1 cellular context compared by ENCODE assay signal in the genomic region with DNA sequence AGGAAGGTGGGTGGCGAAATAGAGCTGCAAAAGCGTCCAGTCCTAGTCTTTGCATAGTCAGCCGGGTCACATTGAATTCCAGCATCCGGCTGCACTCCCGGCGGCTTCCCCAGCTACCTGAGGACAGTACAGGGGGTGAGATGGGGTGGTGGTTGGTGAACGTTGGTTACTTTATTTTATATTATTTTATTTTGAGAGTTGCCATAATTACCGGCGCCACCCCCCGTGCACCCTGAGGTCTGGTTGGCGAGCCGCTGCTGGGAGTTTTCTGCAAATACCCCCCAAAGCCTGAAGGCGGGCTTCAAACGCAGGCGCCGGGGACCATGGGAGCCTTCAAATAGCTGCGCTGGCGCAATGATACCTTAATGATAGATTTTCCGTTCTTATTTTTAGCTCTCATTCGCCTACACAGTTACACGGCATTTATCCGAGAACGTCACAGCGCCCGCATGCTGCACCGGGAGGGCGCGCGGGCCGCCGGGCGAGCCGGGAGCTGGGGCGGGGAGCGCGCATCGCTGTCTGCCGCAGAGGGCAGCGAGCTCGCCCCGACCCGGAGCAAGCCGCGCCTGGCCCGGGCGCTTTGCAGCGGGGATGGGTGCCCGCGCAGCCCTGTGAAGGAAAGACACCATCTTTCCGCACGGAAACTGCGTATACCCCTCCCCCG.
TF ChIP-seq lines count a peak whose summit lies in the region.

No MANE protein-coding gene starts in this region.

TF ChIP-seq in GM12878, 131 proteins besides CTCF, POLR2A, EP300 and RAD21 (continued from another document):
- TF ChIP-seq MLLT1 (IDR thresholded peaks at IDR 0.05) (no peak), LARP7 (IDR thresholded peaks at IDR 0.05) (no peak), ZNF207 (IDR thresholded peaks at IDR 0.05; ENCODE audit: borderline replicate concordance) (no peak), SIX5 (IDR thresholded peaks at IDR 0.05; ENCODE audit: low read depth, low read length, severe bottlenecking) (no peak), ZBTB4 (CRISPR knock-in tag; IDR thresholded peaks at IDR 0.05) (no peak), TCF3 (IDR thresholded peaks at IDR 0.05; ENCODE audit: borderline replicate concordance, insufficient read depth, low read depth, low read length) (no peak), PAX5 (IDR thresholded peaks at IDR 0.05; ENCODE audit: borderline replicate concordance, low read depth, low read length) (no peak), CEBPZ (IDR thresholded peaks at IDR 0.05; ENCODE audit: low read depth, low read length) (no peak)
